In the genomic region with DNA sequence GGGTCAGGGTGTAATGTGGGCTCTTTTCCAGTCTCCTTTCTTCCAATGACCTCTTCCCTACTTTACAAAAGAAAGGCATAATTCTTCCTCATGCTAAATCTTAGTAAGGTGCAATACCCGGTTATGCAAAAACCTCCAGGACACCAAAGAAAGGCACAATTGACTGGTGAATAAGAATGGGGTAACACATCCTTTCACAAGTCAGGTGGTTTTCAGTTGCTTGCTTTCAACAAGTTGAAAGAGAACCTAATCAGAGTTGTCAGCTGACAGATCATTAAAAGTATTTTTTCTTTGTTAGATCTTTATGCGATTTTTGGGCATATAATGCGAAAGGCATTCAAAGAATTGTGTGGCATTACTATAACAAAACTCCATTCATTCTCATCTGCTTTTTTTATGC, we compare ENCODE assay signal across 23 cellular contexts. TPM values are rescaled to one million over a fixed set of nuclear protein-coding genes. Genes with fewer than 3 reads are reported as not detected.
DNase-seq lines count a peak whose midpoint lies in the region; ATAC-seq and TF ChIP-seq lines count a peak whose summit lies in the region.
"Had no signal": no experiment of that assay in that cellular context is flagged by ENCODE, and none has a peak within 500 bp of the region (broad histone marks: within the 10 kb centered on the region; RNA-seq: fewer than 3 reads in every experiment).

No MANE protein-coding gene starts in this region.

- no peaks in the 10 kb centered on the region for H3K27me3 ChIP-seq in CD4-positive, alpha-beta T cell (ENCODE audit: control insufficient read depth, insufficient read depth, low read length)
- H3K27me3 ChIP-seq in H9 (ENCODE audit: insufficient read depth, low read length): no peaks in the 10 kb centered on the region
- H3K27me3 ChIP-seq in spleen (replicated peaks in 1 of 7): no peaks in the 10 kb centered on the region
- no peaks in the 10 kb centered on the region for H3K27me3 ChIP-seq in aorta (ENCODE audit: control insufficient read depth in 1 of 2, insufficient read depth in 2 of 2, low read length in 1 of 2)
- H3K27me3 ChIP-seq: adrenal gland, suprapubic skin had no signal

- H4K20me1 ChIP-seq in H9 (ENCODE audit: control insufficient read depth, insufficient read depth, insufficient read length): no peaks in the 10 kb centered on the region

- H2BK12ac ChIP-seq in H9 (ENCODE audit: insufficient read length, low read depth, low read length): no peak overlapping the region

- H3K18ac ChIP-seq in H9 (ENCODE audit: insufficient read length, low read depth, low read length): no peak overlapping the region

- no peak for TF ChIP-seq POLR2A in spleen (IDR thresholded peaks at IDR 0.05)

- no peak overlapping the region for H4K5ac ChIP-seq in H9 (ENCODE audit: insufficient read length, low read depth, low read length)

- no peak overlapping the region for H2BK20ac ChIP-seq in H9 (ENCODE audit: low read depth, low read length, poor library complexity, severe bottlenecking)

- H3K23me2 ChIP-seq in H9 (ENCODE audit: insufficient read length, low read depth, low read length, poor library complexity, severe bottlenecking): no peaks in the 10 kb centered on the region

- no peak for ATAC-seq in CD4-positive, alpha-beta T cell (ENCODE audit: poor library complexity)
- ATAC-seq in aorta (ENCODE audit: low FRiP score): no peak
- no peak for ATAC-seq in Right ventricle myocardium superior (ENCODE audit: poor library complexity)
- ATAC-seq: left ventricle myocardium superior, Panc1 had no signal

- peaks cover 4% of the 10 kb centered on the region; the same call in 1 of the 2 replicates for H3K4me1 ChIP-seq in H9 (ENCODE audit: insufficient read depth, low read length)
- H3K4me1 ChIP-seq in spleen: peaks cover 11 to 41% (median 26%) of the 10 kb centered on the region in 6 donors
- H3K4me1 ChIP-seq in aorta (ENCODE audit: control insufficient read depth in 1 of 2, insufficient read depth in 2 of 2, low read length in 2 of 2): no peaks in the 10 kb centered on the region

- no peak overlapping the region for H2BK15ac ChIP-seq in H9 (ENCODE audit: low read depth, low read length)

- H2AFZ ChIP-seq in H9 (ENCODE audit: low read length): no peak overlapping the region
- H2AFZ ChIP-seq: parathyroid adenoma had no signal

- H3K9me3 Mint-ChIP-seq in CD4-positive, alpha-beta T cell: no peaks in the 10 kb centered on the region
- peaks cover 6% of the 10 kb centered on the region in 2 experiments; a peak in 4 of 5 replicates for H3K9me3 Mint-ChIP-seq in H9
- no peaks in the 10 kb centered on the region for H3K9me3 Mint-ChIP-seq in immature natural killer cell
- H3K9me3 Mint-ChIP-seq in chondrocyte (ENCODE audit: low read depth): peaks cover 4% of the 10 kb centered on the region
- H3K9me3 Mint-ChIP-seq: central memory CD8-positive, alpha-beta T cell had no signal

- H3K4me1 Mint-ChIP-seq in CD4-positive, alpha-beta T cell (ENCODE audit: low read depth): peaks cover 54% of the 10 kb centered on the region
- H3K4me1 Mint-ChIP-seq in H9 (peaks cover 45 to 51% of the 10 kb centered on the region in 2 experiments), immature natural killer cell (peaks cover 51 to 77% of the 10 kb centered on the region in 2 donors), chondrocyte (ENCODE audit: low read depth) (peaks cover 19% of the 10 kb centered on the region)

- no peak overlapping the region for H3K14ac ChIP-seq in H9 (ENCODE audit: insufficient read depth, low read length)

- no peak overlapping the region for H4K8ac ChIP-seq in H9 (replicated peaks; ENCODE audit: insufficient read length, low read depth, low read length)

- H2AK5ac ChIP-seq in H9 (ENCODE audit: insufficient read length, low read length): no peak overlapping the region

- H3K36me3 Mint-ChIP-seq in CD4-positive, alpha-beta T cell (ENCODE audit: low read depth): peaks cover 29% of the 10 kb centered on the region
- H3K36me3 Mint-ChIP-seq in H9 (ENCODE audit: insufficient read depth in 1 of 3, low read depth in 3 of 3) (peaks cover 18 to 35% (median 30%) of the 10 kb centered on the region in 3 experiments), immature natural killer cell (peaks cover 0 to 3% (median 0%) of the 10 kb centered on the region in 3 donors), chondrocyte (ENCODE audit: low read depth) (peaks cover 2% of the 10 kb centered on the region)

- H3K27me3 Mint-ChIP-seq in CD4-positive, alpha-beta T cell: no peaks in the 10 kb centered on the region
- H3K27me3 Mint-ChIP-seq in H9 (ENCODE audit: low read depth) (no peaks in the 10 kb centered on the region; the same call in 1 of the 2 replicates), immature natural killer cell (ENCODE audit: low read depth in 3 of 3) (peaks cover 10 to 22% (median 21%) of the 10 kb centered on the region in 3 donors), chondrocyte (ENCODE audit: low read depth) (no peaks in the 10 kb centered on the region)
- H3K27me3 Mint-ChIP-seq: central memory CD8-positive, alpha-beta T cell had no signal

- peaks cover 0 to 1% (median 0%) of the 10 kb centered on the region in 6 donors for H3K36me3 ChIP-seq in spleen
- H3K36me3 ChIP-seq in aorta (ENCODE audit: control insufficient read depth in 1 of 2, insufficient read depth in 2 of 2, low read length in 1 of 2): no peaks in the 10 kb centered on the region
- H3K36me3 ChIP-seq: suprapubic skin had no signal

- H3K23ac ChIP-seq in H9 (ENCODE audit: insufficient read length, low read depth, low read length): no peak overlapping the region

- no peak overlapping the region for H2BK5ac ChIP-seq in H9 (ENCODE audit: insufficient read length, low read length)

- no peak overlapping the region for H3K27ac ChIP-seq in CD4-positive, alpha-beta T cell (ENCODE audit: low read depth, low read length)
- peak overlapping the region; percentile 48 for H3K27ac ChIP-seq in H9 (ENCODE audit: insufficient read length, low read depth, low read length)
- no peak overlapping the region for H3K27ac ChIP-seq in spleen
- H3K27ac ChIP-seq in aorta (ENCODE audit: low read depth in 1 of 2, low read length in 2 of 2): no peak overlapping the region
- H3K27ac ChIP-seq: adrenal gland, parathyroid adenoma, suprapubic skin had no signal

- H3K79me1 ChIP-seq in H9 (ENCODE audit: insufficient read depth, low read depth, low read length, poor library complexity, severe bottlenecking): no peaks in the 10 kb centered on the region

- intact Hi-C loops in CD4-positive, alpha-beta T cell (cut with DNase I, micrococcal nuclease): loop anchor here in 1 of 2 experiments (10.0 kb wide), 1 partner anchor 1997 kb away; the partner anchor contains the start of gene PYROXD1
- intact Hi-C loops in spleen (cut with DNase I; ENCODE audit: low total_unique reads) (no loop called here), aorta (cut with DNase I) (loop anchor here in 1 of 2 donors (10.0 kb wide), 1 partner anchor 207 kb away; no protein-coding TSS in a partner anchor), Right ventricle myocardium superior (cut with DNase I) (no loop called here)

- H3K9ac ChIP-seq in H9 (ENCODE audit: extremely low read depth, insufficient read length, low read length): no peak overlapping the region
- H3K9ac ChIP-seq: parathyroid adenoma had no signal

- peaks cover 26% of the 10 kb centered on the region; the same call in 1 of the 2 replicates for H3K79me2 ChIP-seq in H9 (ENCODE audit: insufficient read depth, low read length)

- no peak overlapping the region for H3T11ph ChIP-seq in H9 (ENCODE audit: low read length)

- H3K56ac ChIP-seq in H9 (ENCODE audit: insufficient read length, low read depth, low read length): no peak overlapping the region

- no peak overlapping the region for H2BK120ac ChIP-seq in H9 (ENCODE audit: low read depth, low read length, poor library complexity, severe bottlenecking)

- CTCF ChIA-PET in CD4-positive, alpha-beta T cell (lab: Charles Lee): no interaction called here

- WGBS in H9 (ENCODE audit: extremely low coverage, insufficient read length, low lambda C conversion rate): no CpG with 5 or more reads among the region's 3 CpGs
- 78 to 94% (median 86%) methylated on average over 3 of the region's 3 CpGs for WGBS in spleen, 5 donors
- WGBS in aorta, 2 donors: 85 to 87% methylated on average over 3 of the region's 3 CpGs

- no peak for TF ChIP-seq CTCF in CD4-positive, alpha-beta T cell (IDR thresholded peaks at IDR 0.05)
- TF ChIP-seq CTCF in H9 (conservative IDR thresholded peaks at IDR 0.05) (no peak), spleen (IDR thresholded peaks at IDR 0.05 in 8 of 11, conservative IDR thresholded peaks at IDR 0.05 in 3 of 11) (no peak), chondrocyte (IDR thresholded peaks at IDR 0.05) (no peak)

- DNase-seq in CD4-positive, alpha-beta T cell: no peak
- DNase-seq in H9 (no peak), astrocyte of the hippocampus (ENCODE audit: low read depth, low spot score) (peak; percentile 20), immature natural killer cell (no peak), spleen (no peak), aorta (no peak), Right ventricle myocardium superior (no peak), chondrocyte (ENCODE audit: low spot score) (no peak)
- DNase-seq: activated CD4-positive, alpha-beta T cell treated with anti-CD3 and anti-CD28 coated beads, Interleukin-2, amount 50 U/mL, for 4 hours; activated T-cell treated with anti-CD3 and anti-CD28 coated beads, Interleukin-2, amount 50 U/mL, for 1 hour; endodermal cell; GF-D8; hypothalamus; left ventricle myocardium superior; NCI-H1417 treated with DMSO at 0.1 percent for 48 hours; NCI-H2171; NCI-H748 treated with DMSO at 0.1 percent for 48 hours had no signal

- H3K4me3 ChIP-seq in spleen (no peak overlapping the region), aorta (ENCODE audit: low read length in 2 of 2) (no peak overlapping the region)
- H3K4me3 ChIP-seq: adrenal gland, suprapubic skin had no signal

- POLR2A ChIA-PET in CD4-positive, alpha-beta T cell (lab: Charles Lee): no interaction called here

- H4K91ac ChIP-seq in H9 (ENCODE audit: insufficient read length, low read depth, low read length): no peak overlapping the region

- peak overlapping the region; percentile 89 for H3K4me3 Mint-ChIP-seq in CD4-positive, alpha-beta T cell
- H3K4me3 Mint-ChIP-seq in H9 (peak overlapping the region; percentile 32 to 99), immature natural killer cell (peak overlapping the region in 3 of 5 donors; percentile 17 to 75 (median 29)), chondrocyte (ENCODE audit: unreplicated experiment) (no peak overlapping the region)
- H3K4me3 Mint-ChIP-seq: central memory CD8-positive, alpha-beta T cell had no signal

- H3K4me2 ChIP-seq in H9 (ENCODE audit: insufficient read depth, insufficient read length, low read length): peak overlapping the region; percentile 18
- H3K4me2 ChIP-seq: smooth muscle cell had no signal

- no peak overlapping the region for H3K4ac ChIP-seq in H9 (ENCODE audit: low read depth, low read length)

- H3K9me3 ChIP-seq in CD4-positive, alpha-beta T cell (ENCODE audit: control insufficient read depth, low read length): no peaks in the 10 kb centered on the region
- H3K9me3 ChIP-seq in H9 (ENCODE audit: control insufficient read depth, low read depth, low read length) (no peaks in the 10 kb centered on the region), spleen (peaks cover 0 to 5% (median 0%) of the 10 kb centered on the region in 8 donors), aorta (ENCODE audit: control insufficient read depth, low read length) (no peaks in the 10 kb centered on the region)
- H3K9me3 ChIP-seq: adrenal gland, suprapubic skin had no signal

- H3K27ac Mint-ChIP-seq in CD4-positive, alpha-beta T cell: peak overlapping the region; percentile 97
- H3K27ac Mint-ChIP-seq in H9 (peak overlapping the region in 2 of 3 experiments; percentile 86 to 96; a peak in 5 of 7 replicates), immature natural killer cell (peak overlapping the region; percentile 22 to 96 (median 52)), chondrocyte (ENCODE audit: unreplicated experiment) (no peak overlapping the region)
- H3K27ac Mint-ChIP-seq: endodermal cell had no signal

RNA-seq across cellular contexts. Expression of gene AEBP2, which starts 1.3 kb away (rescaled TPM):
- 10 to 100 TPM; 42.9 to 44.8 TPM for total RNA-seq in CD4-positive, alpha-beta T cell
- total RNA-seq in H9 (2021) (82.6 and 82.8 TPM in 2 replicates), spleen (10 to 100 TPM; 35.7 to 53.4 (median 44.1) TPM), aorta (10 to 100 TPM; 74.3 to 89.0 TPM), Right ventricle myocardium superior (27.5 TPM), chondrocyte (34.4 to 36.5 TPM (median 36.0 TPM) in 3 replicates)
- polyA plus RNA-seq in immature natural killer cell (10 to 100 TPM in 2 of 3 donors, 1 to 10 TPM in 1; 5.4 to 14.9 (median 11.8) TPM), spleen (10 to 100 TPM; 11.4 to 13.5 (median 13.0) TPM), aorta (10 to 100 TPM; 24.8 to 25.3 TPM)
